ENCODE assay signal across 17 cellular contexts in genomic region chr2:220936641-220937197, GRCh38.
DNase-seq lines count a peak whose midpoint lies in the region; ATAC-seq lines count a peak whose summit lies in the region.
"Had no signal": no experiment of that assay in that cellular context is flagged by ENCODE, and none has a peak within 500 bp of the region (broad histone marks: within the 10 kb centered on the region; RNA-seq: fewer than 3 reads in every experiment).

No MANE protein-coding gene starts in this region.

- H3K4me1 Mint-ChIP-seq in activated T-cell treated with anti-CD3 and anti-CD28 coated beads, Interleukin-2, amount 50 U/mL, for 24 hours (ENCODE audit: low read depth) = peaks cover 12% of the 10 kb centered on the region
- no peaks in the 10 kb centered on the region for H3K4me1 Mint-ChIP-seq in T-helper 2 cell treated with Interferon-gamma antibody and Interleukin-4, amounts not matched to agents 5 μg/mL and 100 μg/mL, for 36 hours (ENCODE audit: low read depth)
- H3K4me1 Mint-ChIP-seq in stimulated activated naive B cell treated with anti-CD40 and anti-IgM and Interleukin-4, amounts not matched to agents 10 μg/mL and 1 μg/mL and 100 μg/mL, for 72 hours = no peaks in the 10 kb centered on the region

- no peaks in the 10 kb centered on the region for H3K9me3 Mint-ChIP-seq in activated T-cell treated with anti-CD3 and anti-CD28 coated beads, Interleukin-2, amount 50 U/mL, for 24 hours
- H3K9me3 Mint-ChIP-seq in T-helper 2 cell treated with Interferon-gamma antibody and Interleukin-4, amounts not matched to agents 5 μg/mL and 100 μg/mL, for 36 hours = no peaks in the 10 kb centered on the region
- no peaks in the 10 kb centered on the region for H3K9me3 Mint-ChIP-seq in stimulated activated naive B cell treated with anti-CD40 and anti-IgM and Interleukin-4, amounts not matched to agents 10 μg/mL and 1 μg/mL and 100 μg/mL, for 72 hours
- H3K9me3 Mint-ChIP-seq: CD8-positive, alpha-beta T cell had no signal

- in situ Hi-C loops in SK-MEL-5 (cut with HindIII; ENCODE audit: low pct_unique_long_range_greater_than_20kb, low sequenced_read_pairs) = no loop called here

- ATAC-seq in left ventricle myocardium superior = peak; percentile 30
- no peak for ATAC-seq in stimulated activated naive B cell treated with anti-CD40 and anti-IgM and Interleukin-4, amounts not matched to agents 10 μg/mL and 1 μg/mL and 100 μg/mL, for 72 hours (replicated peaks)
- ATAC-seq: CD8-positive, alpha-beta T cell; K562 had no signal

- H3K27ac Mint-ChIP-seq in activated T-cell treated with anti-CD3 and anti-CD28 coated beads, Interleukin-2, amount 50 U/mL, for 24 hours = peak overlapping the region; percentile 48
- no peak overlapping the region for H3K27ac Mint-ChIP-seq in T-helper 2 cell treated with Interferon-gamma antibody and Interleukin-4, amounts not matched to agents 5 μg/mL and 100 μg/mL, for 36 hours
- H3K27ac Mint-ChIP-seq in stimulated activated naive B cell treated with anti-CD40 and anti-IgM and Interleukin-4, amounts not matched to agents 10 μg/mL and 1 μg/mL and 100 μg/mL, for 72 hours = no peak overlapping the region
- H3K27ac Mint-ChIP-seq: CD8-positive, alpha-beta T cell had no signal

- no peaks in the 10 kb centered on the region for H3K27me3 Mint-ChIP-seq in activated T-cell treated with anti-CD3 and anti-CD28 coated beads, Interleukin-2, amount 50 U/mL, for 24 hours
- H3K27me3 Mint-ChIP-seq in T-helper 2 cell treated with Interferon-gamma antibody and Interleukin-4, amounts not matched to agents 5 μg/mL and 100 μg/mL, for 36 hours (ENCODE audit: low read depth) = no peaks in the 10 kb centered on the region
- no peaks in the 10 kb centered on the region for H3K27me3 Mint-ChIP-seq in stimulated activated naive B cell treated with anti-CD40 and anti-IgM and Interleukin-4, amounts not matched to agents 10 μg/mL and 1 μg/mL and 100 μg/mL, for 72 hours

- no peaks in the 10 kb centered on the region for H3K36me3 Mint-ChIP-seq in activated T-cell treated with anti-CD3 and anti-CD28 coated beads, Interleukin-2, amount 50 U/mL, for 24 hours (ENCODE audit: low read depth)
- no peaks in the 10 kb centered on the region for H3K36me3 Mint-ChIP-seq in T-helper 2 cell treated with Interferon-gamma antibody and Interleukin-4, amounts not matched to agents 5 μg/mL and 100 μg/mL, for 36 hours (ENCODE audit: low read depth)
- H3K36me3 Mint-ChIP-seq in stimulated activated naive B cell treated with anti-CD40 and anti-IgM and Interleukin-4, amounts not matched to agents 10 μg/mL and 1 μg/mL and 100 μg/mL, for 72 hours = no peaks in the 10 kb centered on the region
- H3K36me3 Mint-ChIP-seq: CD8-positive, alpha-beta T cell had no signal

- no peak overlapping the region for H3K27ac ChIP-seq in skeletal muscle tissue (ENCODE audit: low read depth, low read length)
- H3K27ac ChIP-seq: BLaER1, PC-9 had no signal

- peaks cover 10 to 17% (median 13%) of the 10 kb centered on the region in 3 donors for H3K4me1 ChIP-seq in skeletal muscle tissue (ENCODE audit: control insufficient read depth in 3 of 3, insufficient read depth in 3 of 3, low read length in 3 of 3)
- H3K4me1 ChIP-seq: BLaER1 had no signal

- H3K4me3 Mint-ChIP-seq in activated T-cell treated with anti-CD3 and anti-CD28 coated beads, Interleukin-2, amount 50 U/mL, for 24 hours = no peak overlapping the region
- no peak overlapping the region for H3K4me3 Mint-ChIP-seq in T-helper 2 cell treated with Interferon-gamma antibody and Interleukin-4, amounts not matched to agents 5 μg/mL and 100 μg/mL, for 36 hours
- H3K4me3 Mint-ChIP-seq in stimulated activated naive B cell treated with anti-CD40 and anti-IgM and Interleukin-4, amounts not matched to agents 10 μg/mL and 1 μg/mL and 100 μg/mL, for 72 hours = no peak overlapping the region
- H3K4me3 Mint-ChIP-seq: CD8-positive, alpha-beta T cell had no signal

- H3K36me3 ChIP-seq in skeletal muscle tissue (ENCODE audit: control insufficient read depth in 3 of 3, insufficient read depth in 3 of 3, low read length in 3 of 3) = no peaks in the 10 kb centered on the region
- H3K36me3 ChIP-seq: BLaER1 had no signal

- peak overlapping the region in 2 of 3 donors; percentile 10 to 21 for H3K9ac ChIP-seq in skeletal muscle tissue (ENCODE audit: low read depth in 1 of 3, low read length in 3 of 3)
- H3K9ac ChIP-seq: BLaER1 had no signal

- H3K9me3 ChIP-seq in skeletal muscle tissue (ENCODE audit: control insufficient read depth in 3 of 3, low read length in 3 of 3) = no peaks in the 10 kb centered on the region
- H3K9me3 ChIP-seq: BLaER1 had no signal

- no peaks in the 10 kb centered on the region for H3K27me3 ChIP-seq in skeletal muscle tissue (ENCODE audit: control insufficient read depth in 3 of 3, insufficient read depth in 3 of 3, low read length in 3 of 3)
- H3K27me3 ChIP-seq: BLaER1 had no signal

- intact Hi-C loops in left ventricle myocardium superior (cut with micrococcal nuclease) = no loop called here

- H3K4me3 ChIP-seq in skeletal muscle tissue (ENCODE audit: low read length in 3 of 3) = peak overlapping the region in 2 of 3 donors; percentile 14 to 44
- H3K4me3 ChIP-seq: BLaER1, K562, PC-9 had no signal

- no peak for DNase-seq in activated T-cell treated with anti-CD3 and anti-CD28 coated beads, Interleukin-2, amount 50 U/mL, for 24 hours
- DNase-seq in activated T-cell treated with anti-CD3 and anti-CD28 coated beads, Interleukin-2, amount 50 U/mL, for 48 hours = no peak
- DNase-seq in SK-MEL-5 (ENCODE audit: low read depth, low spot score) (peak; percentile 48), left ventricle myocardium superior (no peak), EL (no peak)
- DNase-seq in T-helper 2 cell treated with Interferon-gamma antibody and Interleukin-4, amounts not matched to agents 5 μg/mL and 100 μg/mL, for 36 hours (ENCODE audit: low spot score) = no peak
- no peak for DNase-seq in stimulated activated naive B cell treated with anti-CD40 and anti-IgM and Interleukin-4, amounts not matched to agents 10 μg/mL and 1 μg/mL and 100 μg/mL, for 72 hours
- DNase-seq: CD8-positive, alpha-beta T cell; HCEC 1CT; NCI-H1048; NCI-H1436 treated with DMSO at 0.1 percent for 48 hours; NCI-H2081; NCI-H748 treated with DMSO at 0.1 percent for 48 hours; PC-9 had no signal
